ENCODE assay signal across 15 cellular contexts in genomic region chr7:102916426-102916825, GRCh38. TPM values are rescaled to one million over a fixed set of nuclear protein-coding genes. Genes with fewer than 3 reads are reported as not detected.
DNase-seq lines count a peak whose midpoint lies in the region; ATAC-seq and TF ChIP-seq lines count a peak whose summit lies in the region.
"Had no signal": no experiment of that assay in that cellular context is flagged by ENCODE, and none has a peak within 500 bp of the region (broad histone marks: within the 10 kb centered on the region; RNA-seq: fewer than 3 reads in every experiment).

No MANE protein-coding gene starts in this region.

- H3K27me3 ChIP-seq in right atrium auricular region = no peaks in the 10 kb centered on the region
- H3K27me3 ChIP-seq in foreskin keratinocyte = no peaks in the 10 kb centered on the region
- H3K27me3 ChIP-seq in right lobe of liver = no peaks in the 10 kb centered on the region
- H3K27me3 ChIP-seq: tibial nerve had no signal

- no peak for TF ChIP-seq POLR2A in right lobe of liver (IDR thresholded peaks at IDR 0.05)

- intact Hi-C loops in Right ventricle myocardium inferior (cut with DNase I) (loop anchor here (10.0 kb wide), 1 partner anchor 78 kb away; no protein-coding TSS in a partner anchor), right lobe of liver (cut with DNase I) (no loop called here)

- 77% methylated on average over 3 of the region's 3 CpGs for WGBS in right lobe of liver (ENCODE audit: insufficient coverage, low coverage, low lambda C conversion rate, missing lambda C conversion rate)

- no peak for ATAC-seq in Right ventricle myocardium inferior
- ATAC-seq in foreskin keratinocyte = peak; percentile 86
- ATAC-seq in right lobe of liver = no peak
- ATAC-seq: left lobe of liver; natural killer cell treated with Interleukin-12 subunit alpha and Interleukin-12 subunit beta and Interleukin-15 and Interleukin-18, amount 100 ng/mL, for 72 hours; Panc1 had no signal

- DNase-seq in right atrium auricular region (ENCODE audit: low spot score) (no peak), Right ventricle myocardium inferior (ENCODE audit: missing footprints) (no peak), astrocyte of the cerebellum (ENCODE audit: low read depth) (peak; percentile 49), foreskin keratinocyte (peak in 1 of 2 donors; percentile 52), occipital lobe (lab: John Stamatoyannopoulos, UW) (no peak), cerebellum (ENCODE audit: low spot score) (no peak), right lobe of liver (no peak)
- DNase-seq in activated effector memory CD4-positive, alpha-beta T cell treated with anti-CD3 and anti-CD28 coated beads, Interleukin-2, amount 50 U/mL, for 16 hours = no peak
- DNase-seq: activated naive CD4-positive, alpha-beta T cell treated with anti-CD3 and anti-CD28 coated beads for 36 hours; head of caudate nucleus had no signal

- TF ChIP-seq CTCF in right atrium auricular region (IDR thresholded peaks at IDR 0.05) (no peak), astrocyte of the cerebellum (IDR thresholded peaks at IDR 0.05; ENCODE audit: low read depth, low read length, missing control alignments) (no peak), foreskin keratinocyte (conservative IDR thresholded peaks at IDR 0.05) (no peak), right lobe of liver (IDR thresholded peaks at IDR 0.05) (no peak)

- peak overlapping the region; percentile 12 to 46 for H3K27ac ChIP-seq in right atrium auricular region
- H3K27ac ChIP-seq in foreskin keratinocyte = no peak overlapping the region
- H3K27ac ChIP-seq in right lobe of liver = no peak overlapping the region
- H3K27ac ChIP-seq: tibial nerve had no signal

- H3K4me1 ChIP-seq in right atrium auricular region = peaks cover 0 to 20% of the 10 kb centered on the region in 2 donors
- peaks cover 12% of the 10 kb centered on the region for H3K4me1 ChIP-seq in foreskin keratinocyte
- H3K4me1 ChIP-seq in right lobe of liver = no peaks in the 10 kb centered on the region

- in situ Hi-C loops in astrocyte of the cerebellum (cut with HindIII; ENCODE audit: low sequenced_read_pairs) = no loop called here

- H3K36me3 ChIP-seq in right atrium auricular region (no peaks in the 10 kb centered on the region), right lobe of liver (no peaks in the 10 kb centered on the region)
- H3K36me3 ChIP-seq: tibial nerve had no signal

- H3K9me3 ChIP-seq in right atrium auricular region = no peaks in the 10 kb centered on the region
- no peaks in the 10 kb centered on the region for H3K9me3 ChIP-seq in right lobe of liver
- H3K9me3 ChIP-seq: tibial nerve had no signal

- H3K4me3 ChIP-seq in right atrium auricular region (no peak overlapping the region), astrocyte of the cerebellum (ENCODE audit: low read depth, low read length) (no peak overlapping the region), right lobe of liver (no peak overlapping the region)
- H3K4me3 ChIP-seq: tibial nerve had no signal

RNA-seq across cellular contexts. Expression of gene LRRC17, which starts 3.6 kb away (rescaled TPM):
- total RNA-seq in right atrium auricular region = 1 to 10 TPM; 1.8 to 9.9 TPM
- 2.1 TPM for total RNA-seq in Right ventricle myocardium inferior
- 0.27 and 0.46 TPM in 2 replicates for total RNA-seq in foreskin keratinocyte
- polyA plus RNA-seq in foreskin keratinocyte = 0.17 and 0.20 TPM in 2 replicates
- 27.0 TPM for total RNA-seq in occipital lobe
- total RNA-seq in cerebellum = 33.6 TPM
- total RNA-seq in right lobe of liver = 1 to 10 TPM in 3 of 6 experiments, under 1 TPM in 3; 0.64 to 1.8 (median 1.3) TPM
- total RNA-seq: activated CD8-positive, alpha-beta memory T cell treated with anti-CD3 and anti-CD28 coated beads for 36 hours; activated naive CD4-positive, alpha-beta T cell treated with anti-CD3 and anti-CD28 coated beads for 36 hours had no signal

Comparison
In these comparisons a context has a peak if more than half of its experiments do, and no peak if none do; other contexts are left out.
1. H3K27ac ChIP-seq: peak in right atrium auricular region (2 of 2); none in foreskin keratinocyte (single experiment) and right lobe of liver (0 of 3).